20 cellular contexts compared by ENCODE assay signal in the genomic region with DNA sequence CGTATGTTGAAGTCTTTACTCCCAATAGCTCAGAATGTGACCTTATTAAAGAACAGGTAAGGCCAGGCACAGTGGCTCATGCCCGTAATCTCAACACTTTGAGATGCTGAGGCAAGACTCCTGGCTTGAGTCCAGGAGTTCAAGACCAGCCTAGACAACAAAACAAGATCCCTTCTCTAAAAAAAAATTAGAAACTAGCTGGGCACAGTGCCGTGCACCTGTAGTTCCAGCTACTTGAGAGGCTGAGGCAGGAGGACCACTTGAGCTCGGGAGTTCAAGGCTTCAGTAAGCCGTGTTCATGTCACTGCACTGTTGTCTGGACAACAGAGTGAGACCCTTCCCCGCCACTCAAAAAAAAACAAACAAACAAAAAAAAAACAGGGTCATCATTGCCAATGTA.
"Had no signal": no experiment of that assay in that cellular context is flagged by ENCODE, and none has a peak within 500 bp of the region (broad histone marks: within the 10 kb centered on the region; RNA-seq: fewer than 3 reads in every experiment).

No MANE protein-coding gene starts in this region.

- H3K27ac ChIP-seq: adrenal gland, heart left ventricle, pancreas, sigmoid colon, thoracic aorta had no signal

- H3K36me3 Mint-ChIP-seq: activated naive CD4-positive, alpha-beta T cell treated with anti-CD3 and anti-CD28 coated beads, Interleukin-2, amount 50 U/mL, for 72 hours had no signal

- ATAC-seq: activated naive CD4-positive, alpha-beta T cell treated with anti-CD3 and anti-CD28 coated beads, Interleukin-2, amount 50 U/mL, for 72 hours; activated T-cell treated with anti-CD3 and anti-CD28 coated beads, Interleukin-2, amount 50 U/mL, for 72 hours; esophagus mucosa; gastrocnemius medialis; heart left ventricle; left lobe of liver; mucosa of descending colon; naive thymus-derived CD4-positive, alpha-beta T cell; pancreas; stimulated activated naive B cell treated with anti-CD40 and anti-IgM and Interleukin-4, amounts not matched to agents 10 μg/mL and 1 μg/mL and 100 μg/mL, for 72 hours; T-cell had no signal

- DNase-seq: activated CD4-positive, alpha-beta T cell treated with anti-CD3 and anti-CD28 coated beads, Interleukin-2, amount 50 U/mL, for 4 hours; activated gamma-delta T cell treated with Interleukin-2 at 50 U/mL for 16 hours; activated T-cell treated with anti-CD3 and anti-CD28 coated beads, Interleukin-2, amount 50 U/mL, for 72 hours; adrenal gland; effector CD4-positive, alpha-beta T cell; gastrocnemius medialis; heart left ventricle; kidney; mucosa of descending colon; naive thymus-derived CD4-positive, alpha-beta T cell; pancreas; sigmoid colon; stimulated activated CD4-positive, alpha-beta T cell treated with anti-CD3 and anti-CD28 coated beads, Interleukin-4, amount 100 ng/mL, for 24 hours; stimulated activated naive B cell treated with anti-CD40 and anti-IgM and Interleukin-4, amounts not matched to agents 10 μg/mL and 1 μg/mL and 100 μg/mL, for 72 hours; T-cell had no signal

- H3K9me3 Mint-ChIP-seq: activated naive CD4-positive, alpha-beta T cell treated with anti-CD3 and anti-CD28 coated beads, Interleukin-2, amount 50 U/mL, for 72 hours; activated T-cell treated with anti-CD3 and anti-CD28 coated beads, Interleukin-2, amount 50 U/mL, for 72 hours; naive thymus-derived CD4-positive, alpha-beta T cell; stimulated activated naive B cell treated with anti-CD40 and anti-IgM and Interleukin-4, amounts not matched to agents 10 μg/mL and 1 μg/mL and 100 μg/mL, for 72 hours; T-cell had no signal

- H3K9me3 ChIP-seq: adrenal gland, gastrocnemius medialis, heart left ventricle, mucosa of descending colon, pancreas, sigmoid colon, thoracic aorta, upper lobe of left lung had no signal

- H3K27ac Mint-ChIP-seq: activated naive CD4-positive, alpha-beta T cell treated with anti-CD3 and anti-CD28 coated beads, Interleukin-2, amount 50 U/mL, for 72 hours; activated T-cell treated with anti-CD3 and anti-CD28 coated beads, Interleukin-2, amount 50 U/mL, for 72 hours; naive thymus-derived CD4-positive, alpha-beta T cell; T-cell had no signal

- H3K27me3 Mint-ChIP-seq: naive thymus-derived CD4-positive, alpha-beta T cell; stimulated activated naive B cell treated with anti-CD40 and anti-IgM and Interleukin-4, amounts not matched to agents 10 μg/mL and 1 μg/mL and 100 μg/mL, for 72 hours; T-cell had no signal

- H3K27me3 ChIP-seq: adrenal gland, gastrocnemius medialis, heart left ventricle, pancreas, sigmoid colon, upper lobe of left lung had no signal

- H3K4me3 ChIP-seq: adrenal gland, gastrocnemius medialis, heart left ventricle, mucosa of descending colon, pancreas, sigmoid colon, thoracic aorta, upper lobe of left lung had no signal

- H3K36me3 ChIP-seq: adrenal gland, gastrocnemius medialis, heart left ventricle, pancreas, sigmoid colon, thoracic aorta, upper lobe of left lung had no signal

- H3K4me3 Mint-ChIP-seq: activated T-cell treated with anti-CD3 and anti-CD28 coated beads, Interleukin-2, amount 50 U/mL, for 72 hours; naive thymus-derived CD4-positive, alpha-beta T cell; stimulated activated naive B cell treated with anti-CD40 and anti-IgM and Interleukin-4, amounts not matched to agents 10 μg/mL and 1 μg/mL and 100 μg/mL, for 72 hours; T-cell had no signal
